Comparison of ENCODE assay signal across 7 cellular contexts in the genomic region with DNA sequence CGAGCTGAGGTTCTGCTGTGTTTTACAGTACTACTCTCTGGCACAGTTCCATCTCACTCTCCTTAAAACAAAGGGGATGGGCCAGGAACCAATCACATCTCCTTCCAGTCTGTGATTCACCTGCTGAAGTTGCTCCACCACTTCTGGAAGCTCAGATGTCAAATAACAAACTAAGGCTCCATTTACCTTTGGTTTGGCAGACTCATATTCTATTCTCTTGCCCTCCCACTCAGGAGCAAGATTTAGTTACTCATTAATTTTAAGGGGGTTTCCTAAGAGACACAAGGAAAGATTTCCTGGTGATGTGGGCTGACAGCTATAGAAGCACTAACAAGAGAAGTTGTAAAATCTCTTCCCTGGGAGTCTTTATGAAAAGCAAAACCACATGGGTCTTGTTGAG. TPM values are rescaled to one million over a fixed set of nuclear protein-coding genes. Genes with fewer than 3 reads are reported as not detected.
DNase-seq lines count a peak whose midpoint lies in the region; ATAC-seq and TF ChIP-seq lines count a peak whose summit lies in the region.

No MANE protein-coding gene starts in this region.

- H3K4me1 Mint-ChIP-seq in WTC11 (peaks cover 12% of the 10 kb centered on the region), nephron (peaks cover 38% of the 10 kb centered on the region)

- POLR2A ChIA-PET in WTC11 (lab: Charles Lee): no interaction called here

- H3K36me3 Mint-ChIP-seq in WTC11 (no peaks in the 10 kb centered on the region), nephron (ENCODE audit: low read depth) (no peaks in the 10 kb centered on the region)

- H3K27me3 Mint-ChIP-seq in WTC11 (ENCODE audit: low read depth) (no peaks in the 10 kb centered on the region), nephron (ENCODE audit: low read depth) (peaks cover 4% of the 10 kb centered on the region)

- H3K27ac Mint-ChIP-seq in WTC11 (no peak overlapping the region), nephron (peak overlapping the region; percentile 78 to 89 (median 86))

- no peak overlapping the region for H3K4me3 Mint-ChIP-seq in WTC11
- no peak overlapping the region for H3K4me3 Mint-ChIP-seq in nephron

- peaks cover 5% of the 10 kb centered on the region for H3K9me3 Mint-ChIP-seq in WTC11
- no peaks in the 10 kb centered on the region for H3K9me3 Mint-ChIP-seq in nephron

- TF ChIP-seq CTCF in WTC11 (IDR thresholded peaks at IDR 0.05) (no peak), nephron (IDR thresholded peaks at IDR 0.05; ENCODE audit: unreplicated experiment in 3 of 3) (no peak)

- DNase-seq in WTC11 (ENCODE audit: low spot score) (no peak), islet precursor cell (no peak), left lobe of liver (ENCODE audit: low spot score) (no peak)

- ATAC-seq in GM18870 (IDR thresholded peaks at IDR 0.05; ENCODE audit: unreplicated experiment) (peak; percentile 71), HG03196 (IDR thresholded peaks at IDR 0.05; ENCODE audit: unreplicated experiment) (peak; percentile 53), WTC11 (peak; percentile 76), GM19455 (IDR thresholded peaks at IDR 0.05; ENCODE audit: unreplicated experiment) (no peak), left lobe of liver (no peak)

- CTCF ChIA-PET in WTC11 (lab: Charles Lee): no interaction called here

TF ChIP-seq in WTC11, 78 proteins besides CTCF, POLR2A, EP300 and RAD21:
- TF ChIP-seq, protein P1, sequence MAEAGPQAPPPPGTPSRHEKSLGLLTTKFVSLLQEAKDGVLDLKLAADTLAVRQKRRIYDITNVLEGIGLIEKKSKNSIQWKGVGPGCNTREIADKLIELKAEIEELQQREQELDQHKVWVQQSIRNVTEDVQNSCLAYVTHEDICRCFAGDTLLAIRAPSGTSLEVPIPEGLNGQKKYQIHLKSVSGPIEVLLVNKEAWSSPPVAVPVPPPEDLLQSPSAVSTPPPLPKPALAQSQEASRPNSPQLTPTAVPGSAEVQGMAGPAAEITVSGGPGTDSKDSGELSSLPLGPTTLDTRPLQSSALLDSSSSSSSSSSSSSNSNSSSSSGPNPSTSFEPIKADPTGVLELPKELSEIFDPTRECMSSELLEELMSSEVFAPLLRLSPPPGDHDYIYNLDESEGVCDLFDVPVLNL (CRISPR knock-in tag; IDR thresholded peaks at IDR 0.05; ENCODE audit: borderline replicate concordance, low read depth): no peak

RNA-seq across cellular contexts. Expression of a gene that starts 37.8 kb away (rescaled TPM):
- total RNA-seq in WTC11 (2021) (68.0 to 77.8 TPM (median 72.6 TPM) in 3 replicates), left lobe of liver (5.6 TPM)

Comparison
In these comparisons a context has a peak if more than half of its experiments do, and no peak if none do; other contexts are left out.
1. ATAC-seq: peak in GM18870 (single experiment), HG03196 (single experiment) and WTC11 (single experiment); none in GM19455 (single experiment) and left lobe of liver (single experiment).
2. RNA of a gene that starts 37.8 kb away (total RNA-seq): 68.0 to 77.8 TPM in WTC11; 5.6 TPM in left lobe of liver (single experiment); every median in the first group is over 10 times any median in the second.